11 cellular contexts compared by ENCODE assay signal in the genomic region with DNA sequence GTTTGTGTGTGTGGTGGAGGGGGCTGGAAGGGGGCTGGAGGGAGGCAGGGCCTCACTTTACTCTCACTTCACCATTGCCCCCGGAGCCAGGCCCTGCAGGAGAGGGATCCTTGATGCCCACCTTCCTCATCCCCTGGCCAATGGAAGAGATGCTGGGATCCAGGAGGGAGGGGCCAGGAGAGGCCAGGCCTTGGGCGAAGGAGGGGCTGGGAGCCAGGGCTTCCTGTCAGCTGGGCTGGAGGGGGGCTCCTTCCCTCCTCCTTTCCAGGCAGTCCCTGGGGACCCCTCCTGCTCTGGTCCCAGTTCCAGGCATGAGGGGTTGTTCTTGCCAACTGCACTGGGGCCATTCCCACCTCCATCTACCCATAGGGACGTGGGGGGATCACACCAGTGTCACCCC. TPM values are rescaled to one million over a fixed set of nuclear protein-coding genes. Genes with fewer than 3 reads are reported as not detected.
DNase-seq lines count a peak whose midpoint lies in the region; ATAC-seq and TF ChIP-seq lines count a peak whose summit lies in the region.
"Had no signal": no experiment of that assay in that cellular context is flagged by ENCODE, and none has a peak within 500 bp of the region (broad histone marks: within the 10 kb centered on the region; RNA-seq: fewer than 3 reads in every experiment).

No MANE protein-coding gene starts in this region.

- ATAC-seq in aorta (ENCODE audit: low FRiP score): peak; percentile 37

- POLR2A ChIA-PET in MCF 10A (lab: Yijun Ruan, JAX): interaction anchor here (1.7 to 4.6 kb wide), 2 partner anchors 41 to 57 kb away, joined by 4 to 37 read pairs; no protein-coding TSS in a partner anchor

- TF ChIP-seq CTCF in MCF 10A (IDR thresholded peaks at IDR 0.05; ENCODE audit: unreplicated experiment) (no peak), mammary epithelial cell (conservative IDR thresholded peaks at IDR 0.05 in 1 of 2, IDR thresholded peaks at IDR 0.05 in 1 of 2; ENCODE audit: extremely low read depth in 1 of 2, insufficient read depth in 1 of 2, low read depth in 1 of 2, low read length in 2 of 2) (no peak)

- DNase-seq in MCF 10A (ENCODE audit: unreplicated experiment): no peak
- no peak for DNase-seq in mammary epithelial cell
- peak; percentile 46 for DNase-seq in dermis blood vessel endothelial cell
- peak; percentile 66 for DNase-seq in myocyte (ENCODE audit: low read depth)
- peak; percentile 89 to 90 for DNase-seq in aorta
- no peak for DNase-seq in NCI-H446 (lab: John Stamatoyannopoulos, UW)
- DNase-seq in AG08396 (ENCODE audit: low spot score): no peak
- DNase-seq in erythroblast (lab: John Stamatoyannopoulos, UW): no peak
- DNase-seq: NCI-H1694 had no signal

- dilution Hi-C loops in mammary epithelial cell (cut with HindIII; ENCODE audit: low sequenced_read_pairs): no loop called here

- no peak overlapping the region for H3K9ac ChIP-seq in mammary epithelial cell (ENCODE audit: insufficient read depth, low read length)

- H3K4me3 Mint-ChIP-seq in MCF 10A (ENCODE audit: unreplicated experiment): peak overlapping the region; percentile 15

- H3K4me1 Mint-ChIP-seq in MCF 10A (ENCODE audit: insufficient read depth, unreplicated experiment): peaks cover 37% of the 10 kb centered on the region

- H2AFZ ChIP-seq in mammary epithelial cell (ENCODE audit: low read depth, low read length): no peak overlapping the region

- H3K79me2 ChIP-seq in mammary epithelial cell (ENCODE audit: insufficient read depth, low read length): peaks cover 100% of the 10 kb centered on the region

- H3K27me3 ChIP-seq in mammary epithelial cell (ENCODE audit: insufficient read depth, low read length) (no peaks in the 10 kb centered on the region), aorta (ENCODE audit: control insufficient read depth in 1 of 2, insufficient read depth in 2 of 2, low read length in 1 of 2) (no peaks in the 10 kb centered on the region)

- H3K4me2 ChIP-seq in mammary epithelial cell (ENCODE audit: insufficient read depth, low read depth, low read length): no peak overlapping the region

- peaks cover 10% of the 10 kb centered on the region for H4K20me1 ChIP-seq in mammary epithelial cell (ENCODE audit: insufficient read depth, low read length)

- H3K27ac ChIP-seq in mammary epithelial cell (ENCODE audit: insufficient read depth, low read depth, low read length) (no peak overlapping the region), aorta (ENCODE audit: low read depth in 1 of 2, low read length in 2 of 2) (peak overlapping the region in 1 of 2 donors; percentile 72)

- in situ Hi-C loops in mammary epithelial cell (cut with MboI; ENCODE audit: low sequenced_read_pairs in 2 of 2): loop anchor here in 1 of 2 donors (5.0 kb wide), 1 partner anchor 36 kb away; no protein-coding TSS in a partner anchor

- CTCF ChIA-PET in MCF 10A (lab: Yijun Ruan, JAX): interaction anchor here (0.6 to 4.7 kb wide), 3 partner anchors 16 to 108 kb away, joined by 3 to 51 read pairs (median 4); partner anchors contain the start of gene WASF2
- CTCF ChIA-PET in mammary epithelial cell (lab: Charles Lee; ENCODE audit: low non-redundant PET): no interaction called here

- H3K36me3 Mint-ChIP-seq in MCF 10A (ENCODE audit: insufficient read depth, unreplicated experiment): no peaks in the 10 kb centered on the region

- H3K4me3 ChIP-seq in mammary epithelial cell (replicated peaks in 1 of 3; ENCODE audit: insufficient read depth in 1 of 3, low read depth in 2 of 3, low read length in 3 of 3) (no peak overlapping the region), aorta (ENCODE audit: low read length in 2 of 2) (no peak overlapping the region)

- intact Hi-C loops in MCF 10A (cut with micrococcal nuclease) (no loop called here), mammary epithelial cell (cut with micrococcal nuclease) (loop anchor here (5.0 kb wide), 1 partner anchor 106 kb away; the partner anchor contains the start of gene WASF2), aorta (cut with DNase I) (loop anchor here in 1 of 2 donors (2.0 kb wide), 1 partner anchor 21 kb away; no protein-coding TSS in a partner anchor)

- peaks cover 78% of the 10 kb centered on the region for H3K4me1 ChIP-seq in mammary epithelial cell (ENCODE audit: insufficient read depth, low read length)
- H3K4me1 ChIP-seq in aorta (ENCODE audit: control insufficient read depth in 1 of 2, insufficient read depth in 2 of 2, low read length in 2 of 2): no peaks in the 10 kb centered on the region

- H3K9me3 ChIP-seq in mammary epithelial cell (replicated peaks; ENCODE audit: insufficient read depth, low read length): no peaks in the 10 kb centered on the region
- no peaks in the 10 kb centered on the region for H3K9me3 ChIP-seq in aorta (ENCODE audit: control insufficient read depth, low read length)

- WGBS in mammary epithelial cell (ENCODE audit: low coverage, missing lambda C conversion rate): 50% methylated on average over 2 of the region's 3 CpGs
- WGBS in aorta, 2 donors: 5 to 10% methylated on average over 3 of the region's 3 CpGs

- no peaks in the 10 kb centered on the region for H3K9me3 Mint-ChIP-seq in MCF 10A (ENCODE audit: unreplicated experiment)

- TF ChIP-seq POLR2A in erythroblast (IDR thresholded peaks at IDR 0.05; ENCODE audit: low read length): no peak

- no TSS peak for BruUV-seq in MCF 10A (replicated peaks; lab: Mats Ljungman, UMichigan)
- no TSS peak for BruUV-seq in mammary epithelial cell (replicated peaks; lab: Mats Ljungman, UMichigan)

- H3K36me3 ChIP-seq in mammary epithelial cell (ENCODE audit: insufficient read depth, low read length): no peaks in the 10 kb centered on the region
- no peaks in the 10 kb centered on the region for H3K36me3 ChIP-seq in aorta (ENCODE audit: control insufficient read depth in 1 of 2, insufficient read depth in 2 of 2, low read length in 1 of 2)

- H3K27me3 Mint-ChIP-seq in MCF 10A (ENCODE audit: insufficient read depth, unreplicated experiment): no peaks in the 10 kb centered on the region

- no peak overlapping the region for H3K27ac Mint-ChIP-seq in MCF 10A (ENCODE audit: low read depth, unreplicated experiment)

RNA-seq across cellular contexts. Expression of gene AHDC1, which starts 5.7 kb away (rescaled TPM):
- total RNA-seq in MCF 10A (2022) (18.4 and 25.2 TPM in 2 replicates), mammary epithelial cell (10 to 100 TPM; 35.3 to 51.8 TPM), dermis blood vessel endothelial cell (7.1 and 16.0 TPM in 2 replicates), myocyte (46.6 and 55.3 TPM in 2 replicates), aorta (10 to 100 TPM; 63.5 to 89.1 TPM)
- polyA plus RNA-seq in mammary epithelial cell (8.0 TPM), aorta (10 to 100 TPM in 1 of 2 donors, 1 to 10 TPM in 1; 7.8 to 23.9 TPM)
- polyA minus RNA-seq in mammary epithelial cell: 21.4 TPM
- 67.3 TPM for polyA plus RNA-seq in myocyte (2012)

RNA-seq across cellular contexts. Expression of gene FGR, which starts 36.7 kb away (rescaled TPM):
- total RNA-seq in MCF 10A (2022): not detected in 2 replicates
- total RNA-seq in mammary epithelial cell: under 1 TPM; 0.50 to 0.56 TPM
- polyA plus RNA-seq in mammary epithelial cell: 0.06 TPM
- not detected for polyA minus RNA-seq in mammary epithelial cell
- total RNA-seq in dermis blood vessel endothelial cell: 0.74 and 1.2 TPM in 2 replicates
- total RNA-seq in myocyte: 0.05 and 0.29 TPM in 2 replicates
- not detected for polyA plus RNA-seq in myocyte (2012)
- total RNA-seq in aorta: 10 to 100 TPM; 12.1 to 21.7 TPM
- 10 to 100 TPM in 1 of 2 donors, 1 to 10 TPM in 1; 2.8 to 12.1 TPM for polyA plus RNA-seq in aorta
- total RNA-seq: endothelial cell of umbilical vein, SK-MEL-5 had no signal

Comparison
In these comparisons a context has a peak if more than half of its experiments do, and no peak if none do; other contexts are left out.
1. DNase-seq: peak in dermis blood vessel endothelial cell (single experiment), myocyte (single experiment) and aorta (2 of 2); none in MCF 10A (single experiment), mammary epithelial cell (single experiment), NCI-H446 (0 of 2), AG08396 (single experiment) and erythroblast (0 of 2).